Comparison of ENCODE assay signal across 8 cellular contexts in genomic region chr20:32456869-32457421, GRCh38.
DNase-seq lines count a peak whose midpoint lies in the region; ATAC-seq, FAIRE-seq and TF ChIP-seq lines count a peak whose summit lies in the region.

No MANE protein-coding gene starts in this region.

- peaks cover 4% of the 10 kb centered on the region for H3K36me3 Mint-ChIP-seq in activated T-cell treated with anti-CD3 and anti-CD28 coated beads, Interleukin-2, amount 50 U/mL, for 4 hours (ENCODE audit: insufficient read depth)

- peaks cover 0 to 24% of the 10 kb centered on the region in 2 donors for H3K4me1 ChIP-seq in right atrium auricular region

- no peaks in the 10 kb centered on the region for H3K27me3 Mint-ChIP-seq in activated T-cell treated with anti-CD3 and anti-CD28 coated beads, Interleukin-2, amount 50 U/mL, for 4 hours (ENCODE audit: low read depth)

- H3K4me3 ChIP-seq in right atrium auricular region = peak overlapping the region; percentile 38 to 59

- H3K4me3 Mint-ChIP-seq in activated T-cell treated with anti-CD3 and anti-CD28 coated beads, Interleukin-2, amount 50 U/mL, for 4 hours = no peak overlapping the region

- H3K27me3 ChIP-seq in right atrium auricular region = no peaks in the 10 kb centered on the region

- TF ChIP-seq CTCF in D721Med (IDR thresholded peaks at IDR 0.05; ENCODE audit: insufficient read depth, missing control alignments) (peak; percentile 58), right atrium auricular region (IDR thresholded peaks at IDR 0.05) (peak; percentile 73 to 95)

- H3K9me3 Mint-ChIP-seq in activated T-cell treated with anti-CD3 and anti-CD28 coated beads, Interleukin-2, amount 50 U/mL, for 4 hours = no peaks in the 10 kb centered on the region

- H3K4me1 Mint-ChIP-seq in activated T-cell treated with anti-CD3 and anti-CD28 coated beads, Interleukin-2, amount 50 U/mL, for 4 hours (ENCODE audit: low read depth) = peaks cover 4% of the 10 kb centered on the region

- peaks cover 17% of the 10 kb centered on the region for H3K36me3 ChIP-seq in right atrium auricular region

- DNase-seq in D721Med (ENCODE audit: insufficient read length, low spot score) (peak; percentile 84), HK-2 (ENCODE audit: unreplicated experiment) (peak; percentile 91), right atrium auricular region (ENCODE audit: low spot score) (no peak), sciatic nerve (ENCODE audit: low spot score) (no peak), HTR-8/SVneo (ENCODE audit: insufficient read length, low spot score) (no peak), DMS114 treated with DMSO at 0.1 percent for 48 hours (lab: John Stamatoyannopoulos, UW; ENCODE audit: unreplicated experiment) (no peak)
- peak; percentile 21 for DNase-seq in activated T-cell treated with anti-CD3 and anti-CD28 coated beads, Interleukin-2, amount 50 U/mL, for 4 hours

- H3K9me3 ChIP-seq in right atrium auricular region = no peaks in the 10 kb centered on the region

- no peak for ATAC-seq in activated T-cell treated with anti-CD3 and anti-CD28 coated beads, Interleukin-2, amount 50 U/mL, for 4 hours
- ATAC-seq in sciatic nerve (peak; percentile 63), HG02588 (IDR thresholded peaks at IDR 0.05; ENCODE audit: unreplicated experiment) (no peak)

- FAIRE-seq in D721Med (lab: Jason Lieb, UNC) (no peak), HTR-8/SVneo (lab: Jason Lieb, UNC) (no peak)

- intact Hi-C loops in sciatic nerve (cut with DNase I) = loop anchor here (10.0 kb wide), 1 partner anchor 92 kb away; no protein-coding TSS in a partner anchor

- no peak overlapping the region for H3K27ac ChIP-seq in right atrium auricular region

Comparison
In these comparisons a context has a peak if more than half of its experiments do, and no peak if none do; other contexts are left out.
1. DNase-seq: peak in D721Med (single experiment), HK-2 (single experiment) and activated T-cell treated with anti-CD3 and anti-CD28 coated beads, Interleukin-2, amount 50 U/mL, for 4 hours (single experiment); none in right atrium auricular region (single experiment), sciatic nerve (single experiment), HTR-8/SVneo (single experiment) and DMS114 treated with DMSO at 0.1 percent for 48 hours (single experiment).